2 cellular contexts compared by ENCODE assay signal in the genomic region with DNA sequence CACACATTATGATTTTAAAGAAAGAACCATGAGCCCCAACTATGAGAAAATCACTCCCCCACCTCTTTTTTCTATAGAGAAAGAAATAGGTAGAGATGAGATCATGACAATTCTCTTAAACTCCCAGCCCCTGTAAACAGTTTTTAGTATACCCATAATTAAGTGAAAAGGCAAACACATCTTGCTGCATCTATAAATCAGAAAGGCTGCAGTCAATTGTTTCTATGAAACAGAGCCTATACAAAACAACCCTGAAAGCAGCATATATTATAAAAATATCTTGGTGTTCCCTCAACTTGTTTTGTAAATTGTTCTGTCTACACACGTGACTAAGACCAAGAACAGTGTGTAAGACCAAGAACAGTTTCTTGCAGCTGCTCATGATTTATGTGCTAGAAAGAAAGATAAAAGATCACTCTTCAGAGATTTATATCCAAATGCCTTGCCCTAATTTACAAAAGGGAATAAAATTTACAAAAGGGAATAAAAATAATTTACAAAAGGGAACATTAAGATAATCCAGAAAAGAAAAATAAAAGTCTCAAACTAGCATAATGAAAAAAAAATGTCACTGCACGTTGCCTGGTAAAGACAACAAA.
TF ChIP-seq lines count a peak whose summit lies in the region.

No MANE protein-coding gene starts in this region.

TF ChIP-seq in HCT116, 20 proteins besides CTCF, POLR2A, EP300 and RAD21 (continued from another document):
- TF ChIP-seq, protein P1, sequence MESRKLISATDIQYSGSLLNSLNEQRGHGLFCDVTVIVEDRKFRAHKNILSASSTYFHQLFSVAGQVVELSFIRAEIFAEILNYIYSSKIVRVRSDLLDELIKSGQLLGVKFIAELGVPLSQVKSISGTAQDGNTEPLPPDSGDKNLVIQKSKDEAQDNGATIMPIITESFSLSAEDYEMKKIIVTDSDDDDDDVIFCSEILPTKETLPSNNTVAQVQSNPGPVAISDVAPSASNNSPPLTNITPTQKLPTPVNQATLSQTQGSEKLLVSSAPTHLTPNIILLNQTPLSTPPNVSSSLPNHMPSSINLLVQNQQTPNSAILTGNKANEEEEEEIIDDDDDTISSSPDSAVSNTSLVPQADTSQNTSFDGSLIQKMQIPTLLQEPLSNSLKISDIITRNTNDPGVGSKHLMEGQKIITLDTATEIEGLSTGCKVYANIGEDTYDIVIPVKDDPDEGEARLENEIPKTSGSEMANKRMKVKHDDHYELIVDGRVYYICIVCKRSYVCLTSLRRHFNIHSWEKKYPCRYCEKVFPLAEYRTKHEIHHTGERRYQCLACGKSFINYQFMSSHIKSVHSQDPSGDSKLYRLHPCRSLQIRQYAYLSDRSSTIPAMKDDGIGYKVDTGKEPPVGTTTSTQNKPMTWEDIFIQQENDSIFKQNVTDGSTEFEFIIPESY (IDR thresholded peaks at IDR 0.05; ENCODE audit: extremely low read depth, insufficient replicate concordance, low read length) = no peak
- no peak for TF ChIP-seq JUND (IDR thresholded peaks at IDR 0.05)

TF ChIP-seq in WTC11, 78 proteins besides CTCF, POLR2A, EP300 and RAD21 (continued from another document):
- TF ChIP-seq, protein P2, sequence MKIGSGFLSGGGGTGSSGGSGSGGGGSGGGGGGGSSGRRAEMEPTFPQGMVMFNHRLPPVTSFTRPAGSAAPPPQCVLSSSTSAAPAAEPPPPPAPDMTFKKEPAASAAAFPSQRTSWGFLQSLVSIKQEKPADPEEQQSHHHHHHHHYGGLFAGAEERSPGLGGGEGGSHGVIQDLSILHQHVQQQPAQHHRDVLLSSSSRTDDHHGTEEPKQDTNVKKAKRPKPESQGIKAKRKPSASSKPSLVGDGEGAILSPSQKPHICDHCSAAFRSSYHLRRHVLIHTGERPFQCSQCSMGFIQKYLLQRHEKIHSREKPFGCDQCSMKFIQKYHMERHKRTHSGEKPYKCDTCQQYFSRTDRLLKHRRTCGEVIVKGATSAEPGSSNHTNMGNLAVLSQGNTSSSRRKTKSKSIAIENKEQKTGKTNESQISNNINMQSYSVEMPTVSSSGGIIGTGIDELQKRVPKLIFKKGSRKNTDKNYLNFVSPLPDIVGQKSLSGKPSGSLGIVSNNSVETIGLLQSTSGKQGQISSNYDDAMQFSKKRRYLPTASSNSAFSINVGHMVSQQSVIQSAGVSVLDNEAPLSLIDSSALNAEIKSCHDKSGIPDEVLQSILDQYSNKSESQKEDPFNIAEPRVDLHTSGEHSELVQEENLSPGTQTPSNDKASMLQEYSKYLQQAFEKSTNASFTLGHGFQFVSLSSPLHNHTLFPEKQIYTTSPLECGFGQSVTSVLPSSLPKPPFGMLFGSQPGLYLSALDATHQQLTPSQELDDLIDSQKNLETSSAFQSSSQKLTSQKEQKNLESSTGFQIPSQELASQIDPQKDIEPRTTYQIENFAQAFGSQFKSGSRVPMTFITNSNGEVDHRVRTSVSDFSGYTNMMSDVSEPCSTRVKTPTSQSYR (CRISPR knock-in tag; IDR thresholded peaks at IDR 0.05) = no peak
- TF ChIP-seq ELF4 (CRISPR knock-in tag; IDR thresholded peaks at IDR 0.05; ENCODE audit: low read depth) (no peak), FOXJ3 (CRISPR knock-in tag; IDR thresholded peaks at IDR 0.05; ENCODE audit: borderline replicate concordance) (no peak), NFATC4 (CRISPR knock-in tag; IDR thresholded peaks at IDR 0.05) (no peak)
